27 cellular contexts compared by ENCODE assay signal in genomic region chr10:126098216-126098561, GRCh38.
"Had no signal": no experiment of that assay in that cellular context is flagged by ENCODE, and none has a peak within 500 bp of the region (broad histone marks: within the 10 kb centered on the region; RNA-seq: fewer than 3 reads in every experiment).

No MANE protein-coding gene starts in this region.

- H3K9me3 ChIP-seq: pancreas, prostate gland, right lobe of liver, sigmoid colon, stomach, thoracic aorta, thyroid gland, transverse colon, upper lobe of right lung, uterus had no signal

- H3K27ac Mint-ChIP-seq: naive thymus-derived CD4-positive, alpha-beta T cell; natural killer cell; neural progenitor cell; stimulated activated effector memory CD8-positive, alpha-beta T cell treated with anti-CD3 and anti-CD28 coated beads, Interleukin-12 subunit alpha, Interleukin-12 subunit beta, amount 100 ng/mL, for 72 hours; stimulated activated naive B cell treated with anti-CD40 and anti-IgM and Interleukin-4, amounts not matched to agents 10 μg/mL and 1 μg/mL and 100 μg/mL, for 72 hours; stimulated activated naive CD8-positive, alpha-beta T cell treated with anti-CD3 and anti-CD28 coated beads, Interleukin-15, Interleukin-2, amounts not matched to agents 100 ng/mL and 50 ng/mL, for 24 hours; type B pancreatic cell had no signal

- H3K27me3 Mint-ChIP-seq: stimulated activated naive B cell treated with anti-CD40 and anti-IgM and Interleukin-4, amounts not matched to agents 10 μg/mL and 1 μg/mL and 100 μg/mL, for 72 hours; stimulated activated naive CD8-positive, alpha-beta T cell treated with anti-CD3 and anti-CD28 coated beads, Interleukin-15, Interleukin-2, amounts not matched to agents 100 ng/mL and 50 ng/mL, for 24 hours; type B pancreatic cell had no signal

- H3K4me2 ChIP-seq: neural progenitor cell had no signal

- DNase-seq: naive thymus-derived CD4-positive, alpha-beta T cell; natural killer cell; occipital lobe; pancreas; retina; right cardiac atrium; right lobe of liver; sigmoid colon; small intestine; stimulated activated CD4-positive, alpha-beta T cell treated with anti-CD3 and anti-CD28 coated beads, Interleukin-15, amount 100 ng/mL, for 24 hours; stimulated activated CD4-positive, alpha-beta T cell treated with anti-CD3 and anti-CD28 coated beads, Interleukin-2, amount 100 ng/mL, for 24 hours; stimulated activated CD4-positive, alpha-beta T cell treated with anti-CD3 and anti-CD28 coated beads, Interleukin-2, amount 100 ng/mL, for 48 hours; stimulated activated CD4-positive, alpha-beta T cell treated with anti-CD3 and anti-CD28 coated beads, Interleukin-4, amount 100 ng/mL, for 24 hours; stimulated activated naive B cell treated with anti-CD40 and anti-IgM and Interleukin-4, amounts not matched to agents 10 μg/mL and 1 μg/mL and 100 μg/mL, for 72 hours; stimulated activated naive CD4-positive, alpha-beta T cell treated with Interleukin-2 at 50 U/mL for 16 hours; stomach; thyroid gland; transverse colon; upper lobe of right lung; uterus had no signal

- H3K4me3 Mint-ChIP-seq: naive thymus-derived CD4-positive, alpha-beta T cell; natural killer cell; nephron; neural progenitor cell; stimulated activated effector memory CD8-positive, alpha-beta T cell treated with anti-CD3 and anti-CD28 coated beads, Interleukin-12 subunit alpha, Interleukin-12 subunit beta, amount 100 ng/mL, for 72 hours; stimulated activated naive B cell treated with anti-CD40 and anti-IgM and Interleukin-4, amounts not matched to agents 10 μg/mL and 1 μg/mL and 100 μg/mL, for 72 hours; stimulated activated naive CD8-positive, alpha-beta T cell treated with anti-CD3 and anti-CD28 coated beads, Interleukin-15, Interleukin-2, amounts not matched to agents 100 ng/mL and 50 ng/mL, for 24 hours; type B pancreatic cell had no signal

- H3K9me3 Mint-ChIP-seq: natural killer cell; nephron; neural progenitor cell; stimulated activated effector memory CD8-positive, alpha-beta T cell treated with anti-CD3 and anti-CD28 coated beads, Interleukin-12 subunit alpha, Interleukin-12 subunit beta, amount 100 ng/mL, for 72 hours; stimulated activated naive B cell treated with anti-CD40 and anti-IgM and Interleukin-4, amounts not matched to agents 10 μg/mL and 1 μg/mL and 100 μg/mL, for 72 hours; stimulated activated naive CD8-positive, alpha-beta T cell treated with anti-CD3 and anti-CD28 coated beads, Interleukin-15, Interleukin-2, amounts not matched to agents 100 ng/mL and 50 ng/mL, for 24 hours had no signal

- H3K36me3 ChIP-seq: neural progenitor cell, pancreas, prostate gland, right lobe of liver, sigmoid colon, stomach, thoracic aorta, thyroid gland, transverse colon, upper lobe of right lung, uterus had no signal

- H2AFZ ChIP-seq: neural progenitor cell had no signal

- H3K4me1 ChIP-seq: neural progenitor cell, pancreas, prostate gland, right lobe of liver, sigmoid colon, stomach, transverse colon, upper lobe of right lung, uterus had no signal

- H3K4me1 Mint-ChIP-seq: naive thymus-derived CD4-positive, alpha-beta T cell; neural progenitor cell; stimulated activated effector memory CD8-positive, alpha-beta T cell treated with anti-CD3 and anti-CD28 coated beads, Interleukin-12 subunit alpha, Interleukin-12 subunit beta, amount 100 ng/mL, for 72 hours had no signal

- H3K4me3 ChIP-seq: neural progenitor cell, pancreas, prostate gland, right lobe of liver, sigmoid colon, stomach, thoracic aorta, thyroid gland, transverse colon, upper lobe of right lung, uterus had no signal

- H3K27ac ChIP-seq: neural progenitor cell, pancreas, prostate gland, right lobe of liver, sigmoid colon, stomach, thoracic aorta, thyroid gland, transverse colon, upper lobe of right lung, uterus had no signal

- H3K27me3 ChIP-seq: neural progenitor cell, pancreas, right lobe of liver, sigmoid colon, stomach, thyroid gland, transverse colon, upper lobe of right lung, uterus had no signal

- FAIRE-seq: pancreas, small intestine had no signal

- ATAC-seq: naive thymus-derived CD4-positive, alpha-beta T cell; pancreas; right cardiac atrium; right lobe of liver; stimulated activated effector memory CD8-positive, alpha-beta T cell treated with anti-CD3 and anti-CD28 coated beads, Interleukin-12 subunit alpha, Interleukin-12 subunit beta, amount 100 ng/mL, for 72 hours; stimulated activated naive B cell treated with anti-CD40 and anti-IgM and Interleukin-4, amounts not matched to agents 10 μg/mL and 1 μg/mL and 100 μg/mL, for 72 hours; upper lobe of right lung had no signal

- H3K9ac ChIP-seq: neural progenitor cell had no signal

- H3K36me3 Mint-ChIP-seq: naive thymus-derived CD4-positive, alpha-beta T cell; natural killer cell; neural progenitor cell; stimulated activated naive B cell treated with anti-CD40 and anti-IgM and Interleukin-4, amounts not matched to agents 10 μg/mL and 1 μg/mL and 100 μg/mL, for 72 hours; type B pancreatic cell had no signal
